Comparison of ENCODE assay signal across 15 cellular contexts in genomic region chr16:81432899-81433560, GRCh38. TPM values are rescaled to one million over a fixed set of nuclear protein-coding genes. Genes with fewer than 3 reads are reported as not detected.
DNase-seq lines count a peak whose midpoint lies in the region; ATAC-seq, FAIRE-seq and TF ChIP-seq lines count a peak whose summit lies in the region.
"Had no signal": no experiment of that assay in that cellular context is flagged by ENCODE, and none has a peak within 500 bp of the region (broad histone marks: within the 10 kb centered on the region; RNA-seq: fewer than 3 reads in every experiment).

No MANE protein-coding gene starts in this region.

- no peaks in the 10 kb centered on the region for H3K36me3 Mint-ChIP-seq in astrocyte (ENCODE audit: low read depth, unreplicated experiment)
- H3K36me3 Mint-ChIP-seq: activated naive CD8-positive, alpha-beta T cell treated with anti-CD3 and anti-CD28 coated beads for 36 hours had no signal

- H3K4me2 ChIP-seq in astrocyte (ENCODE audit: low read length) = no peak overlapping the region

- H3K4me1 ChIP-seq in astrocyte (ENCODE audit: insufficient read depth, low read length) (peaks cover 13% of the 10 kb centered on the region), subcutaneous abdominal adipose tissue (ENCODE audit: control insufficient read depth in 5 of 5, insufficient read depth in 5 of 5, low read length in 5 of 5) (peaks cover 6 to 34% (median 23%) of the 10 kb centered on the region in 5 donors)

- DNase-seq in NCI-H2171 treated with DMSO at 0.1 percent for 48 hours (lab: John Stamatoyannopoulos, UW) (peak; percentile 63), NCI-H2171 (lab: John Stamatoyannopoulos, UW) (no peak), NCI-H1092 treated with DMSO at 0.1 percent for 48 hours (lab: John Stamatoyannopoulos, UW) (peak; percentile 87), astrocyte (ENCODE audit: low read depth) (no peak), activated T-cell treated with anti-CD3 and anti-CD28 coated beads for 4 hours (no peak)
- DNase-seq: ACHN; activated naive CD8-positive, alpha-beta T cell treated with anti-CD3 and anti-CD28 coated beads for 36 hours; EL; hippocampal formation; nucleus accumbens had no signal

- no peaks in the 10 kb centered on the region for H4K20me1 ChIP-seq in astrocyte (ENCODE audit: insufficient read depth, low read length)

- no peak overlapping the region for H2AFZ ChIP-seq in astrocyte (ENCODE audit: low read depth, low read length)

- H3K4me3 ChIP-seq in astrocyte (ENCODE audit: insufficient read depth, low read depth, low read length) (no peak overlapping the region), subcutaneous abdominal adipose tissue (ENCODE audit: low read depth in 1 of 5, low read length in 5 of 5) (no peak overlapping the region)
- H3K4me3 ChIP-seq: upper lobe of left lung had no signal

- H3K27ac ChIP-seq in astrocyte (ENCODE audit: low read depth, low read length) (no peak overlapping the region), subcutaneous abdominal adipose tissue (ENCODE audit: low read depth, low read length) (peak overlapping the region; percentile 93)

- H3K27me3 Mint-ChIP-seq in astrocyte (ENCODE audit: low read depth, unreplicated experiment) = no peaks in the 10 kb centered on the region

- ATAC-seq in HG02678 (IDR thresholded peaks at IDR 0.05; ENCODE audit: unreplicated experiment) (no peak), GM19397 (IDR thresholded peaks at IDR 0.05; ENCODE audit: unreplicated experiment) (no peak)

- H3K27me3 ChIP-seq in astrocyte (ENCODE audit: insufficient read depth, low read length) (no peaks in the 10 kb centered on the region), subcutaneous abdominal adipose tissue (ENCODE audit: control insufficient read depth in 5 of 5, insufficient read depth in 4 of 5, low read length in 5 of 5) (no peaks in the 10 kb centered on the region)
- H3K27me3 ChIP-seq: upper lobe of left lung had no signal

- peak overlapping the region; percentile 20 for H3K27ac Mint-ChIP-seq in astrocyte (ENCODE audit: unreplicated experiment)
- H3K27ac Mint-ChIP-seq: activated naive CD8-positive, alpha-beta T cell treated with anti-CD3 and anti-CD28 coated beads for 36 hours had no signal

- H3K9me3 Mint-ChIP-seq in astrocyte (ENCODE audit: unreplicated experiment) = no peaks in the 10 kb centered on the region
- H3K9me3 Mint-ChIP-seq: activated naive CD8-positive, alpha-beta T cell treated with anti-CD3 and anti-CD28 coated beads for 36 hours had no signal

- H3K9ac ChIP-seq in astrocyte (ENCODE audit: low read length) (no peak overlapping the region), subcutaneous abdominal adipose tissue (ENCODE audit: low read length in 5 of 5) (no peak overlapping the region)

- no peaks in the 10 kb centered on the region for H3K36me3 ChIP-seq in astrocyte (ENCODE audit: insufficient read depth, low read length)
- no peaks in the 10 kb centered on the region for H3K36me3 ChIP-seq in subcutaneous abdominal adipose tissue (ENCODE audit: control insufficient read depth in 5 of 5, insufficient read depth in 5 of 5, low read length in 5 of 5)
- H3K36me3 ChIP-seq: upper lobe of left lung had no signal

- H3K9me3 ChIP-seq in astrocyte (ENCODE audit: insufficient read depth, low read depth, low read length) (no peaks in the 10 kb centered on the region), subcutaneous abdominal adipose tissue (ENCODE audit: control insufficient read depth in 5 of 5, low read length in 5 of 5) (no peaks in the 10 kb centered on the region)
- H3K9me3 ChIP-seq: upper lobe of left lung had no signal

- TF ChIP-seq CTCF in astrocyte (IDR thresholded peaks at IDR 0.05; ENCODE audit: insufficient read depth, low read depth, low read length) = no peak

- H3K4me1 Mint-ChIP-seq in astrocyte (ENCODE audit: low read depth, unreplicated experiment) = peaks cover 14% of the 10 kb centered on the region

- no peak for FAIRE-seq in astrocyte (lab: Jason Lieb, UNC)
- FAIRE-seq: TTC549 had no signal

- H3K79me2 ChIP-seq in astrocyte (ENCODE audit: insufficient read depth, low read length) = no peaks in the 10 kb centered on the region

- no peak overlapping the region for H3K4me3 Mint-ChIP-seq in astrocyte (ENCODE audit: unreplicated experiment)
- H3K4me3 Mint-ChIP-seq: activated naive CD8-positive, alpha-beta T cell treated with anti-CD3 and anti-CD28 coated beads for 36 hours had no signal

RNA-seq across cellular contexts. Expression of gene CMIP, which starts 11.6 kb away (rescaled TPM):
- total RNA-seq in astrocyte = 64.5 and 71.5 TPM in 2 replicates

Comparison
In these comparisons a context has a peak if more than half of its experiments do, and no peak if none do; other contexts are left out.
1. DNase-seq: peak in NCI-H2171 treated with DMSO at 0.1 percent for 48 hours (single experiment) and NCI-H1092 treated with DMSO at 0.1 percent for 48 hours (single experiment); none in NCI-H2171 (single experiment), astrocyte (single experiment) and activated T-cell treated with anti-CD3 and anti-CD28 coated beads for 4 hours (single experiment).